ENCODE assay signal across 25 cellular contexts in genomic region chr4:17283251-17283650, GRCh38.
"Had no signal": no experiment of that assay in that cellular context is flagged by ENCODE, and none has a peak within 500 bp of the region (broad histone marks: within the 10 kb centered on the region; RNA-seq: fewer than 3 reads in every experiment).

No MANE protein-coding gene starts in this region.

- H3K27me3 Mint-ChIP-seq: stimulated activated naive B cell treated with anti-CD40 and anti-IgM and Interleukin-4, amounts not matched to agents 10 μg/mL and 1 μg/mL and 100 μg/mL, for 72 hours; stimulated activated naive CD8-positive, alpha-beta T cell treated with anti-CD3 and anti-CD28 coated beads, Interleukin-15, Interleukin-2, amounts not matched to agents 100 ng/mL and 50 ng/mL, for 24 hours had no signal

- H3K36me3 Mint-ChIP-seq: memory B cell; naive B cell; natural killer cell treated with Interleukin-12 subunit alpha and Interleukin-12 subunit beta and Interleukin-15 and Interleukin-18, amount 100 ng/mL, for 72 hours; stimulated activated naive B cell treated with anti-CD40 and anti-IgM and Interleukin-4, amounts not matched to agents 10 μg/mL and 1 μg/mL and 100 μg/mL, for 72 hours had no signal

- DNase-seq: effector CD8-positive, alpha-beta T cell; endodermal cell; foreskin fibroblast; gastrocnemius medialis; lower lobe of right lung; mucosa of descending colon; naive B cell; right lobe of liver; small intestine; stimulated activated CD4-positive, alpha-beta T cell treated with anti-CD3 and anti-CD28 coated beads, Interleukin-15, amount 100 ng/mL, for 24 hours; stimulated activated CD4-positive, alpha-beta T cell treated with anti-CD3 and anti-CD28 coated beads, Interleukin-2, amount 100 ng/mL, for 48 hours; stimulated activated naive B cell treated with anti-CD40 and anti-IgM and Interleukin-4, amounts not matched to agents 10 μg/mL and 1 μg/mL and 100 μg/mL, for 72 hours; trophoblast cell had no signal

- H3K4me3 ChIP-seq: gastrocnemius medialis, lower lobe of right lung, mucosa of descending colon, right lobe of liver, suprapubic skin, thyroid gland, vagina had no signal

- H3K9me3 Mint-ChIP-seq: endodermal cell; memory B cell; natural killer cell treated with Interleukin-12 subunit alpha and Interleukin-12 subunit beta and Interleukin-15 and Interleukin-18, amount 100 ng/mL, for 72 hours; neural crest cell; stimulated activated naive CD8-positive, alpha-beta T cell treated with anti-CD3 and anti-CD28 coated beads, Interleukin-15, Interleukin-2, amounts not matched to agents 100 ng/mL and 50 ng/mL, for 24 hours had no signal

- H3K27ac ChIP-seq: epithelial cell of prostate, gastrocnemius medialis, lower lobe of right lung, neutrophil, parathyroid adenoma, right lobe of liver, suprapubic skin, thyroid gland, vagina had no signal

- H3K27ac Mint-ChIP-seq: endodermal cell; memory B cell; naive B cell; natural killer cell treated with Interleukin-12 subunit alpha and Interleukin-12 subunit beta and Interleukin-15 and Interleukin-18, amount 100 ng/mL, for 72 hours; progenitor cell of endocrine pancreas; stimulated activated naive B cell treated with anti-CD40 and anti-IgM and Interleukin-4, amounts not matched to agents 10 μg/mL and 1 μg/mL and 100 μg/mL, for 72 hours; stimulated activated naive CD8-positive, alpha-beta T cell treated with anti-CD3 and anti-CD28 coated beads, Interleukin-15, Interleukin-2, amounts not matched to agents 100 ng/mL and 50 ng/mL, for 24 hours had no signal

- ATAC-seq: esophagus mucosa; gastrocnemius medialis; lower lobe of right lung; mucosa of descending colon; natural killer cell treated with Interleukin-12 subunit alpha and Interleukin-12 subunit beta and Interleukin-15 and Interleukin-18, amount 100 ng/mL, for 72 hours; right lobe of liver; stimulated activated naive B cell treated with anti-CD40 and anti-IgM and Interleukin-4, amounts not matched to agents 10 μg/mL and 1 μg/mL and 100 μg/mL, for 72 hours had no signal

- H3K4me3 Mint-ChIP-seq: endodermal cell; memory B cell; naive B cell; natural killer cell treated with Interleukin-12 subunit alpha and Interleukin-12 subunit beta and Interleukin-15 and Interleukin-18, amount 100 ng/mL, for 72 hours; neural crest cell; stimulated activated naive B cell treated with anti-CD40 and anti-IgM and Interleukin-4, amounts not matched to agents 10 μg/mL and 1 μg/mL and 100 μg/mL, for 72 hours; stimulated activated naive CD8-positive, alpha-beta T cell treated with anti-CD3 and anti-CD28 coated beads, Interleukin-15, Interleukin-2, amounts not matched to agents 100 ng/mL and 50 ng/mL, for 24 hours had no signal

- H3K27me3 ChIP-seq: gastrocnemius medialis, neutrophil, right lobe of liver, suprapubic skin, thyroid gland, vagina had no signal

- H3K4me1 Mint-ChIP-seq: memory B cell; naive B cell; neural crest cell; stimulated activated naive B cell treated with anti-CD40 and anti-IgM and Interleukin-4, amounts not matched to agents 10 μg/mL and 1 μg/mL and 100 μg/mL, for 72 hours had no signal
